Comparison of ENCODE assay signal across 8 cellular contexts in genomic region chr15:77784361-77785292, GRCh38.
DNase-seq lines count a peak whose midpoint lies in the region; ATAC-seq, FAIRE-seq and TF ChIP-seq lines count a peak whose summit lies in the region.

No MANE protein-coding gene starts in this region.

- no peaks in the 10 kb centered on the region for H3K27me3 ChIP-seq in Panc1 (ENCODE audit: control insufficient read depth, insufficient read depth, low read length)

- H3K4me3 ChIP-seq in Panc1 (ENCODE audit: low read depth in 2 of 2, low read length in 2 of 2) (no peak overlapping the region), foreskin fibroblast (ENCODE audit: low read depth in 1 of 2, low read length in 2 of 2) (no peak overlapping the region)

- DNase-seq in AG20443 (ENCODE audit: low spot score) (peak; percentile 64), GM12892 (ENCODE audit: insufficient read length) (peak; percentile 58), Panc1 (ENCODE audit: low read depth, low spot score) (peak; percentile 7), foreskin fibroblast (peak; percentile 5 to 33), HPDE6-E6E7 (ENCODE audit: extremely low spot score) (no peak)

- intact Hi-C loops in Panc1 (cut with micrococcal nuclease; ENCODE audit: unreplicated experiment): no loop called here

- CTCF ChIA-PET in Panc1 (lab: Charles Lee): interaction anchor here (0.6 to 1.1 kb wide), 6 partner anchors 36 to 153 kb away, joined by 3 to 4 read pairs (median 4); no protein-coding TSS in a partner anchor

- no peak overlapping the region for H3K27ac ChIP-seq in Panc1 (ENCODE audit: low read length)

- no peaks in the 10 kb centered on the region for H3K9me3 ChIP-seq in Panc1 (ENCODE audit: control insufficient read depth, insufficient read depth, low read depth, low read length)

- TF ChIP-seq CTCF in Panc1 (IDR thresholded peaks at IDR 0.05): peak; percentile 85; the same call in 1 of the 2 replicates
- peak; percentile 28 for TF ChIP-seq CTCF in foreskin fibroblast (IDR thresholded peaks at IDR 0.05; ENCODE audit: low read depth, low read length)

- no peak for TF ChIP-seq POLR2A in GM12892 (IDR thresholded peaks at IDR 0.05; ENCODE audit: low read depth, low read length)

- FAIRE-seq in GM12892 (lab: Jason Lieb, UNC): no peak

- POLR2A ChIA-PET in Panc1 (lab: Charles Lee): interaction anchor here (0.6 kb wide), 1 partner anchor 64 kb away, joined by 3 read pairs; no protein-coding TSS in a partner anchor

- in situ Hi-C loops in Panc1 (cut with HindIII; ENCODE audit: low pct_unique_long_range_greater_than_20kb, low sequenced_read_pairs): no loop called here

- H3K36me3 ChIP-seq in Panc1 (ENCODE audit: control insufficient read depth, insufficient read depth, low read length): no peaks in the 10 kb centered on the region

- BruUV-seq in Panc1 (replicated peaks; lab: Mats Ljungman, UMichigan): no TSS peak

- ATAC-seq in Panc1 (peak; percentile 82), HG03354 (IDR thresholded peaks at IDR 0.05; ENCODE audit: poor library complexity, severe bottlenecking, unreplicated experiment) (no peak), HG03039 (IDR thresholded peaks at IDR 0.05; ENCODE audit: unreplicated experiment) (no peak), HG02870 (IDR thresholded peaks at IDR 0.05; ENCODE audit: unreplicated experiment) (no peak)

- H3K4me1 ChIP-seq in Panc1 (ENCODE audit: control insufficient read depth, insufficient read depth, low read length): no peaks in the 10 kb centered on the region
